ENCODE assay signal across 21 cellular contexts in the genomic region with DNA sequence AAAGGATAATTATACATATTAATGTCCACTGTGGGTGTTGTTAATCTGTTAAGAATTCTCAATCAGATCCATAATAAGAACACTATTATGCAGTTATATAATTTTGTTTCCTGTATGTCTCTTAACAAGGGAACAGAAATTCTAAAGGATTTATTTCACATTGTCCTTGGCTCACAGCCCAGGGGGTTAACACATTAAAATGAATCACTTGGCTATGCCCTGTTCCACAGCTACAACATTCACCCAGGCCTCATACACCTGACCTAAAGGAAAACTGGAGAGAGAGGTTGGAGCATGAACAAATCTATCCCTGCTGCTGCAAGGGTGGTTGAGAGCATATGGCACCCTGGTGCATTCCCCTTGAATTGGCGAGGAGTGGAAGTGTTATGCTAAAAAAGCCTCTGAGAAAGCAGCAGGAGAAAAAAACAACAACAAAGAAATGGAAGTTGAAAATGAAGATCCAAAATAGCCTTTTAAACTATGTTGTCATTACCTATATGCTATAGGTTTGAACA.
DNase-seq lines count a peak whose midpoint lies in the region; ATAC-seq, FAIRE-seq and TF ChIP-seq lines count a peak whose summit lies in the region.
"Had no signal": no experiment of that assay in that cellular context is flagged by ENCODE, and none has a peak within 500 bp of the region (broad histone marks: within the 10 kb centered on the region; RNA-seq: fewer than 3 reads in every experiment).

No MANE protein-coding gene starts in this region.

- H2BK5ac ChIP-seq in H1 (ENCODE audit: low read depth, low read length) = no peak overlapping the region

- no peaks in the 10 kb centered on the region for H3K23me2 ChIP-seq in H1 (ENCODE audit: low read depth, low read length)

- H4K5ac ChIP-seq in H1 (ENCODE audit: insufficient read length, low read depth, low read length) = no peak overlapping the region

- H4K20me1 ChIP-seq in GM23338 (replicated peaks; ENCODE audit: insufficient read depth) (no peaks in the 10 kb centered on the region), H1 (replicated peaks in 1 of 2; ENCODE audit: control insufficient read depth in 1 of 2, insufficient read depth in 2 of 2, low read length in 2 of 2) (no peaks in the 10 kb centered on the region)

- 21% methylated on average over 1 of the region's 1 CpG; no CpG with 5 or more reads in 1 of the 2 experiments for WGBS in H1 (ENCODE audit: extremely low coverage in 1 of 2, insufficient coverage in 1 of 2, insufficient read length in 1 of 2, insufficient replicate concordance in 2 of 2, low coverage in 1 of 2, low lambda C conversion rate in 2 of 2, missing lambda C conversion rate in 1 of 2), 2 experiments
- 80 to 91% methylated on average over 1 of the region's 1 CpG for WGBS in upper lobe of left lung, 2 donors

- H2BK20ac ChIP-seq in H1 (ENCODE audit: low read length) = no peak overlapping the region

- no peaks in the 10 kb centered on the region; the same call in 1 of the 2 replicates for H3K79me1 ChIP-seq in H1 (ENCODE audit: low read depth, low read length)

- H3K9me3 ChIP-seq in H1 (ENCODE audit: insufficient read depth in 2 of 2, low read depth in 1 of 2, low read length in 1 of 2) (peaks cover 0 to 5% of the 10 kb centered on the region in 2 experiments; a peak in 1 of 4 replicates), mucosa of descending colon (peaks cover 4% of the 10 kb centered on the region), upper lobe of left lung (peaks cover 0 to 3% (median 0%) of the 10 kb centered on the region in 4 donors)
- H3K9me3 ChIP-seq: BE2C had no signal

- no peak overlapping the region for H2BK15ac ChIP-seq in H1 (ENCODE audit: low read length)

- H3K36me3 ChIP-seq in GM23338 (ENCODE audit: insufficient read depth) (no peaks in the 10 kb centered on the region), H1 (ENCODE audit: control insufficient read depth in 2 of 4, insufficient read depth in 4 of 4, low read length in 3 of 4) (peaks cover 0 to 23% (median 2%) of the 10 kb centered on the region in 4 experiments; a peak in 4 of 8 replicates), mucosa of descending colon (ENCODE audit: low read depth) (no peaks in the 10 kb centered on the region), upper lobe of left lung (no peaks in the 10 kb centered on the region)
- H3K36me3 ChIP-seq: BE2C had no signal

- no peak overlapping the region for H3K23ac ChIP-seq in H1 (ENCODE audit: insufficient read length)

- POLR2A ChIA-PET in H1 (lab: Charles Lee; ENCODE audit: partially characterized antibody) = no interaction called here

- peaks cover 13% of the 10 kb centered on the region for H3K4me1 Mint-ChIP-seq in GM23338
- H3K4me1 Mint-ChIP-seq: CD8-positive, alpha-beta memory T cell had no signal

- TF ChIP-seq POLR2A in H1 (IDR thresholded peaks at IDR 0.05; ENCODE audit: control extremely low read depth in 1 of 2, low read depth in 2 of 2, low read length in 2 of 2) = no peak
- no peak for TF ChIP-seq POLR2A in upper lobe of left lung (IDR thresholded peaks at IDR 0.05)

- no peak for TF ChIP-seq RAD21 in H1 (IDR thresholded peaks at IDR 0.05 in 1 of 2, conservative IDR thresholded peaks at IDR 0.05 in 1 of 2; ENCODE audit: low read depth in 2 of 2, low read length in 2 of 2)

- H3K4ac ChIP-seq in H1 (replicated peaks; ENCODE audit: insufficient read length, low read depth, low read length) = no peak overlapping the region

- H3K27me3 Mint-ChIP-seq in GM23338 (ENCODE audit: insufficient read depth, low read depth, poor library complexity) = no peaks in the 10 kb centered on the region
- H3K27me3 Mint-ChIP-seq: CD4-positive, CD25-positive, alpha-beta regulatory T cell; CD8-positive, alpha-beta memory T cell had no signal

- no peak for FAIRE-seq in H1 (lab: Jason Lieb, UNC)
- FAIRE-seq: GM12878, H54, K562 had no signal

- H3K14ac ChIP-seq in H1 (ENCODE audit: insufficient read length) = no peak overlapping the region

- no peak overlapping the region for H2BK120ac ChIP-seq in H1 (replicated peaks; ENCODE audit: low read depth, low read length)

- H2BK12ac ChIP-seq in H1 (ENCODE audit: low read depth, low read length) = no peak overlapping the region

- H3K4me3 ChIP-seq in GM23338 (no peak overlapping the region), H1 (ENCODE audit: extremely low read depth in 1 of 4, insufficient read depth in 2 of 4, low read depth in 3 of 4, low read length in 4 of 4) (no peak overlapping the region), mucosa of descending colon (no peak overlapping the region), upper lobe of left lung (no peak overlapping the region)
- H3K4me3 ChIP-seq: GM12878, K562 had no signal

- H3K79me2 ChIP-seq in GM23338 (replicated peaks; ENCODE audit: insufficient read depth) (no peaks in the 10 kb centered on the region; the same call in 1 of the 2 replicates), H1 (ENCODE audit: control insufficient read depth in 1 of 2, insufficient read depth in 2 of 2, low read length in 2 of 2) (no peaks in the 10 kb centered on the region; a peak in 1 of 4 replicates)

- TF ChIP-seq EP300 in H1 (IDR thresholded peaks at IDR 0.05; ENCODE audit: borderline replicate concordance in 1 of 2, low read depth in 2 of 2, low read length in 2 of 2) (no peak), upper lobe of left lung (IDR thresholded peaks at IDR 0.05) (no peak)

- ATAC-seq in GM23338 (peak; percentile 67), mucosa of descending colon (peak; percentile 55), HG03045 (IDR thresholded peaks at IDR 0.05; ENCODE audit: unreplicated experiment) (no peak), upper lobe of left lung (ENCODE audit: low FRiP score in 2 of 2) (no peak)
- ATAC-seq: GM12878, HCT116, K562 had no signal

- no peak for DNase-seq in GM23338 (ENCODE audit: low spot score)
- DNase-seq in NCI-H446 treated with DMSO at 0.1 percent for 48 hours (lab: John Stamatoyannopoulos, UW) = peak; percentile 42
- no peak for DNase-seq in H1 (ENCODE audit: low read depth in 1 of 2, low spot score in 2 of 2)
- DNase-seq in mucosa of descending colon = peak in 1 of 3 donors; percentile 1
- DNase-seq in medulla oblongata (ENCODE audit: extremely low spot score) = no peak
- no peak for DNase-seq in upper lobe of left lung
- DNase-seq: BE2C; C1 segment of cervical spinal cord; CD4-positive, CD25-positive, alpha-beta regulatory T cell; CD8-positive, alpha-beta memory T cell; COR-L47; DMS 273 treated with DMSO at 0.1 percent for 48 hours; DMS53; DND-41; EL; HFFc6 had no signal

- no peak overlapping the region for H3K4me3 Mint-ChIP-seq in GM23338
- H3K4me3 Mint-ChIP-seq: CD4-positive, CD25-positive, alpha-beta regulatory T cell; CD8-positive, alpha-beta memory T cell; HFFc6 had no signal

- H3K27ac Mint-ChIP-seq in GM23338 = no peak overlapping the region
- H3K27ac Mint-ChIP-seq: CD4-positive, CD25-positive, alpha-beta regulatory T cell; CD8-positive, alpha-beta memory T cell; HFFc6 had no signal

- peaks cover 54% of the 10 kb centered on the region for H3K36me3 Mint-ChIP-seq in GM23338 (ENCODE audit: low read depth)
- H3K36me3 Mint-ChIP-seq: CD4-positive, CD25-positive, alpha-beta regulatory T cell; CD8-positive, alpha-beta memory T cell had no signal

- H4K91ac ChIP-seq in H1 (replicated peaks; ENCODE audit: insufficient read length, low read length) = no peak overlapping the region

- H3F3A ChIP-seq in GM23338 (replicated peaks; ENCODE audit: low read depth) = no peaks in the 10 kb centered on the region

- no peak overlapping the region for H3K56ac ChIP-seq in H1 (replicated peaks; ENCODE audit: insufficient read length, low read depth, low read length)

- no peak overlapping the region for H3K9ac ChIP-seq in H1 (replicated peaks in 1 of 4; ENCODE audit: extremely low read depth in 1 of 4, low read depth in 3 of 4, low read length in 3 of 4)

- intact Hi-C loops in mucosa of descending colon (cut with DNase I, micrococcal nuclease) = no loop called here

- CTCF ChIA-PET in H1 (lab: Charles Lee; ENCODE audit: partially characterized antibody) = no interaction called here

- peaks cover 17% of the 10 kb centered on the region; the same call in 2 of the 3 replicates for H3K9me3 Mint-ChIP-seq in GM23338

- H2AK5ac ChIP-seq in H1 (ENCODE audit: low read depth, low read length) = no peak overlapping the region

- no peak overlapping the region for H4K8ac ChIP-seq in H1 (ENCODE audit: extremely low read depth, insufficient read depth, low read length)

- H3K18ac ChIP-seq in H1 (ENCODE audit: extremely low read depth, low read length) = no peak overlapping the region

- TF ChIP-seq CTCF in GM23338 (conservative IDR thresholded peaks at IDR 0.05; ENCODE audit: low read depth in 2 of 2) (no peak), H1 (IDR thresholded peaks at IDR 0.05; ENCODE audit: control extremely low read depth in 1 of 3, insufficient read depth in 1 of 3, low read depth in 1 of 3, low read length in 3 of 3) (no peak), mucosa of descending colon (IDR thresholded peaks at IDR 0.05) (no peak), upper lobe of left lung (IDR thresholded peaks at IDR 0.05) (no peak)

- H3K4me1 ChIP-seq in GM23338 (ENCODE audit: insufficient read depth) (peaks cover 9% of the 10 kb centered on the region; the same call in 1 of the 2 replicates), H1 (replicated peaks in 1 of 4; ENCODE audit: control insufficient read depth in 3 of 4, insufficient read depth in 4 of 4, low read length in 3 of 4) (peaks cover 0 to 3% (median 2%) of the 10 kb centered on the region in 4 experiments; a peak in 4 of 7 replicates), mucosa of descending colon (ENCODE audit: low read depth) (no peaks in the 10 kb centered on the region), upper lobe of left lung (peaks cover 0 to 8% (median 3%) of the 10 kb centered on the region in 4 donors)
- H3K4me1 ChIP-seq: BE2C had no signal

- H3K27ac ChIP-seq in GM23338 (ENCODE audit: low read depth) (no peak overlapping the region), H1 (ENCODE audit: low read depth, low read length) (no peak overlapping the region), upper lobe of left lung (no peak overlapping the region)

- H3K4me2 ChIP-seq in GM23338 (no peak overlapping the region), H1 (ENCODE audit: insufficient read depth in 1 of 2, low read depth in 2 of 2, low read length in 2 of 2) (no peak overlapping the region)

- H2AFZ ChIP-seq in GM23338 (no peak overlapping the region), H1 (ENCODE audit: low read length) (no peak overlapping the region)

- H3K9me2 ChIP-seq in GM23338 (ENCODE audit: insufficient read depth) = peaks cover 5% of the 10 kb centered on the region

- H3K27me3 ChIP-seq in GM23338 (ENCODE audit: insufficient read depth) = no peaks in the 10 kb centered on the region
- no peaks in the 10 kb centered on the region for H3K27me3 ChIP-seq in H1 (replicated peaks in 1 of 4; ENCODE audit: control insufficient read depth in 3 of 4, extremely low read depth in 1 of 4, insufficient read depth in 3 of 4, low read length in 3 of 4)
- H3K27me3 ChIP-seq in upper lobe of left lung = no peaks in the 10 kb centered on the region
- H3K27me3 ChIP-seq: BE2C had no signal

TF ChIP-seq in GM23338, 12 proteins besides CTCF, POLR2A, EP300 and RAD21 (continues in another document):
- TF ChIP-seq JUNB (IDR thresholded peaks at IDR 0.05; ENCODE audit: unreplicated experiment) = no peak

Comparison
In these comparisons a context has a peak if more than half of its experiments do, and no peak if none do; other contexts are left out.
1. ATAC-seq: peak in GM23338 (single experiment) and mucosa of descending colon (single experiment); none in HG03045 (single experiment) and upper lobe of left lung (0 of 2).